15 cellular contexts compared by ENCODE assay signal in the genomic region with DNA sequence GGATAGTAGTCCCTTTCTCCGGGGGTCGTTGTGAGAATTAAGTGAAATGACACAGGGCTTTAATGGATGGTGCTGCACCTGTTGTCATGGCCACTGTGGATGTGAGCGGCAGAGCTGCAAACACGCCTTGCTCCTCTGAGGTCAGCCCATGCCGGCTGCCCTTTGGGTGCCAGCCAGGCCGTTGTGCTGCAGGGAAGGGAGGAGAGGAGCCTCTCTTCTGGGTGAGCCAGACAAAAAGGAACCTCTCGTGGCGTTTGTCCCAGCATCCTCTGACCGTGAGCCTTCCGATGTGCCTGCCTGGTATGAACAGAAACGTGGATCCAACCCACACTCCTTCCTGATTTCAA.
A peak's percentile ranks its signal among the peaks of the same experiment; 100 is the strongest.
DNase-seq lines count a peak whose midpoint lies in the region; ATAC-seq and TF ChIP-seq lines count a peak whose summit lies in the region.
"Had no signal": no experiment of that assay in that cellular context is flagged by ENCODE, and none has a peak within 500 bp of the region (broad histone marks: within the 10 kb centered on the region; RNA-seq: fewer than 3 reads in every experiment).

No MANE protein-coding gene starts in this region.

- H3K4me3 ChIP-seq in adrenal gland (no peak overlapping the region), esophagus muscularis mucosa (no peak overlapping the region), stomach (no peak overlapping the region)
- H3K4me3 ChIP-seq: prostate gland had no signal

- TF ChIP-seq CTCF in adrenal gland (IDR thresholded peaks at IDR 0.05) (no peak), esophagus muscularis mucosa (IDR thresholded peaks at IDR 0.05) (no peak), stomach (IDR thresholded peaks at IDR 0.05) (no peak)

- intact Hi-C loops in adrenal gland (cut with DNase I) (no loop called here), esophagus muscularis mucosa (cut with DNase I) (no loop called here), stomach (cut with DNase I; ENCODE audit: low total_unique reads) (no loop called here)

- no peaks in the 10 kb centered on the region for H3K27me3 ChIP-seq in adrenal gland
- no peaks in the 10 kb centered on the region for H3K27me3 ChIP-seq in esophagus muscularis mucosa
- H3K27me3 ChIP-seq in stomach, result no peaks in the 10 kb centered on the region

- TF ChIP-seq POLR2A in adrenal gland (IDR thresholded peaks at IDR 0.05) (no peak), esophagus muscularis mucosa (IDR thresholded peaks at IDR 0.05; ENCODE audit: low read depth) (no peak), stomach (IDR thresholded peaks at IDR 0.05) (no peak)

- H3K9me3 ChIP-seq in adrenal gland (replicated peaks in 1 of 3) (no peaks in the 10 kb centered on the region), esophagus muscularis mucosa (no peaks in the 10 kb centered on the region), stomach (no peaks in the 10 kb centered on the region)
- H3K9me3 ChIP-seq: prostate gland had no signal

- H3K4me1 ChIP-seq in adrenal gland (replicated peaks in 1 of 2) (peaks cover 7 to 15% of the 10 kb centered on the region in 2 donors), esophagus muscularis mucosa (peaks cover 24 to 36% (median 33%) of the 10 kb centered on the region in 4 donors), stomach (peaks cover 0 to 26% (median 17%) of the 10 kb centered on the region in 4 donors)
- H3K4me1 ChIP-seq: prostate gland had no signal

- DNase-seq in adrenal gland (peak in 5 of 7 donors; percentile 16 to 61 (median 21)), esophagus muscularis mucosa (ENCODE audit: extremely low spot score) (peak; percentile 53), myocyte (ENCODE audit: low read depth) (peak; percentile 78), stomach (peak; percentile 26), caudate nucleus (lab: John Stamatoyannopoulos, UW) (no peak), GM03348 (ENCODE audit: low spot score) (no peak)
- DNase-seq: activated CD4-positive, CD25-positive, alpha-beta regulatory T cell; activated T-cell treated with anti-CD3 and anti-CD28 coated beads, Interleukin-2, amount 50 U/mL, for 72 hours; EL; KG1; NCI-H1436; NCI-H510A had no signal

- WGBS in adrenal gland, 4 donors, result 49 to 64% (median 55%) methylated on average over 10 to 11 of the region's 11 CpGs
- WGBS in esophagus muscularis mucosa, result 47% methylated on average over 8 of the region's 11 CpGs
- 38 to 52% (median 44%) methylated on average over 11 of the region's 11 CpGs for WGBS in stomach, 5 donors

- H3K27ac ChIP-seq in adrenal gland (peak overlapping the region in 2 of 5 donors; percentile 37 to 69), esophagus muscularis mucosa (replicated peaks in 1 of 4) (peak overlapping the region; percentile 44 to 71 (median 48)), stomach (peak overlapping the region in 3 of 5 donors; percentile 49 to 62 (median 54)), caudate nucleus (ENCODE audit: low read depth, low read length) (no peak overlapping the region)
- H3K27ac ChIP-seq: prostate gland had no signal

- no peak for ATAC-seq in HG02981 (IDR thresholded peaks at IDR 0.05; ENCODE audit: unreplicated experiment)
- ATAC-seq: activated T-cell treated with anti-CD3 and anti-CD28 coated beads, Interleukin-2, amount 50 U/mL, for 72 hours; PC-3 had no signal

- H3K36me3 ChIP-seq in adrenal gland (replicated peaks in 1 of 2) (no peaks in the 10 kb centered on the region), esophagus muscularis mucosa (no peaks in the 10 kb centered on the region), stomach (no peaks in the 10 kb centered on the region)
- H3K36me3 ChIP-seq: prostate gland had no signal

- TF ChIP-seq EP300 in esophagus muscularis mucosa (IDR thresholded peaks at IDR 0.05), result no peak
- TF ChIP-seq EP300 in stomach (IDR thresholded peaks at IDR 0.05), result no peak

Comparison
In these comparisons a context has a peak if more than half of its experiments do, and no peak if none do; other contexts are left out.
1. DNase-seq: peak in adrenal gland (5 of 7), esophagus muscularis mucosa (single experiment), myocyte (single experiment) and stomach (single experiment); none in caudate nucleus (0 of 61) and GM03348 (single experiment).